8 cellular contexts compared by ENCODE assay signal in the genomic region with DNA sequence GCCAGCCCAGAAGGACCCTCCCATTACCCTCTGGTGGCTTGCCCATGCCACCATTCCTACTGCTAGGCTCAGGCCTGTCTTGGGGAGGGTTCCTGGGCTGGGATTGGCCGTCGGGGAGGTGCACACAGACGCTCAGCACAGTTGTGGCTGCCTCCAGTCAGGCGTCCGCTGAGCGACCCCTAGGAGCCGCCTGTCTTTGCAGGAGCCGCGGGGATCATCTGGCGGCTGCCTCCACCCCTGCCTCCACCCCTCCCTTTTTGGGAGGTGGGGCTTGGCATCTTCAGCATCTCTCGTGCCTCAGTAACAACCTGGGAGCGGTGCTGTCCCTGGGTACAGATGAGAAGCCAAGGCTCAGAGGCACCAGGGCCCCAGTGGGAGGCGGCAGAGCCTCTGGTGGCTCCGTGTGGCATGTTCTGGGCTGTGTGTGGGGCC. TPM values are rescaled to one million over a fixed set of nuclear protein-coding genes. Genes with fewer than 3 reads are reported as not detected.
DNase-seq lines count a peak whose midpoint lies in the region; ATAC-seq and TF ChIP-seq lines count a peak whose summit lies in the region.

No MANE protein-coding gene starts in this region.

- no peaks in the 10 kb centered on the region for H3K36me3 ChIP-seq in tibial nerve

- no peak for TF ChIP-seq EP300 in tibial nerve (IDR thresholded peaks at IDR 0.05)

- no peak for TF ChIP-seq POLR2A in tibial nerve (IDR thresholded peaks at IDR 0.05)

- no peaks in the 10 kb centered on the region for H3K4me1 Mint-ChIP-seq in activated T-helper 17 cell treated with anti-CD3 and anti-CD28 coated beads, Interleukin-2, amount 50 U/mL, for 72 hours

- peak; percentile 44 for ATAC-seq in activated T-helper 17 cell treated with anti-CD3 and anti-CD28 coated beads, Interleukin-2, amount 50 U/mL, for 72 hours (replicated peaks)
- no peak for ATAC-seq in HG02571 (IDR thresholded peaks at IDR 0.05; ENCODE audit: unreplicated experiment)

- H3K27ac Mint-ChIP-seq in activated T-helper 17 cell treated with anti-CD3 and anti-CD28 coated beads, Interleukin-2, amount 50 U/mL, for 72 hours = peak overlapping the region; percentile 73

- H3K4me1 ChIP-seq in tibial nerve = peaks cover 6 to 95% (median 70%) of the 10 kb centered on the region in 4 donors

- no peaks in the 10 kb centered on the region for H3K9me3 Mint-ChIP-seq in activated T-helper 17 cell treated with anti-CD3 and anti-CD28 coated beads, Interleukin-2, amount 50 U/mL, for 72 hours

- no peaks in the 10 kb centered on the region for H3K36me3 Mint-ChIP-seq in activated T-helper 17 cell treated with anti-CD3 and anti-CD28 coated beads, Interleukin-2, amount 50 U/mL, for 72 hours (ENCODE audit: low read depth)

- H3K4me3 ChIP-seq in tibial nerve = peak overlapping the region in 1 of 4 donors; percentile 36

- no peak overlapping the region for H3K4me3 Mint-ChIP-seq in activated T-helper 17 cell treated with anti-CD3 and anti-CD28 coated beads, Interleukin-2, amount 50 U/mL, for 72 hours

- DNase-seq in NCI-H1417 (lab: John Stamatoyannopoulos, UW) (peak in 2 of 3 experiments; percentile 71 to 83), NCI-H1417 treated with DMSO at 0.1 percent for 48 hours (lab: John Stamatoyannopoulos, UW) (no peak), iPS-NIHi11 (ENCODE audit: low spot score) (peak; percentile 74), tibial nerve (ENCODE audit: low spot score in 2 of 2) (peak; percentile 72 to 75), NCI-H1048 (lab: John Stamatoyannopoulos, UW) (no peak)
- DNase-seq in NK-92 treated with Interleukin-12 subunit alpha and Interleukin-12 subunit beta, amount 100 ng/mL, for 24 hours (lab: John Stamatoyannopoulos, UW) = no peak

- 0 to 10% methylated on average over 2 to 5 of the region's 14 CpGs for WGBS in tibial nerve, 2 donors

- no peaks in the 10 kb centered on the region for H3K9me3 ChIP-seq in tibial nerve

- H3K27me3 Mint-ChIP-seq in activated T-helper 17 cell treated with anti-CD3 and anti-CD28 coated beads, Interleukin-2, amount 50 U/mL, for 72 hours = no peaks in the 10 kb centered on the region

- no peak for TF ChIP-seq CTCF in tibial nerve (IDR thresholded peaks at IDR 0.05)

- H3K27me3 ChIP-seq in tibial nerve = no peaks in the 10 kb centered on the region

- peak overlapping the region; percentile 78 to 96 (median 88) for H3K27ac ChIP-seq in tibial nerve

RNA-seq across cellular contexts. Expression of a gene that starts 39.6 kb away (rescaled TPM):
- total RNA-seq in activated T-helper 17 cell treated with anti-CD3 and anti-CD28 coated beads, Interleukin-2, amount 50 U/mL, for 72 hours = 10 to 100 TPM in 1 of 2 donors, 1 to 10 TPM in 1; 4.2 to 41.6 TPM
- total RNA-seq in tibial nerve = 10 to 100 TPM; 53.5 to 61.5 (median 56.5) TPM

Comparison
In these comparisons a context has a peak if more than half of its experiments do, and no peak if none do; other contexts are left out.
1. DNase-seq: peak in NCI-H1417 (2 of 3), iPS-NIHi11 (single experiment) and tibial nerve (2 of 2); none in NCI-H1417 treated with DMSO at 0.1 percent for 48 hours (single experiment), NCI-H1048 (single experiment) and NK-92 treated with Interleukin-12 subunit alpha and Interleukin-12 subunit beta, amount 100 ng/mL, for 24 hours (single experiment).